In the genomic region with DNA sequence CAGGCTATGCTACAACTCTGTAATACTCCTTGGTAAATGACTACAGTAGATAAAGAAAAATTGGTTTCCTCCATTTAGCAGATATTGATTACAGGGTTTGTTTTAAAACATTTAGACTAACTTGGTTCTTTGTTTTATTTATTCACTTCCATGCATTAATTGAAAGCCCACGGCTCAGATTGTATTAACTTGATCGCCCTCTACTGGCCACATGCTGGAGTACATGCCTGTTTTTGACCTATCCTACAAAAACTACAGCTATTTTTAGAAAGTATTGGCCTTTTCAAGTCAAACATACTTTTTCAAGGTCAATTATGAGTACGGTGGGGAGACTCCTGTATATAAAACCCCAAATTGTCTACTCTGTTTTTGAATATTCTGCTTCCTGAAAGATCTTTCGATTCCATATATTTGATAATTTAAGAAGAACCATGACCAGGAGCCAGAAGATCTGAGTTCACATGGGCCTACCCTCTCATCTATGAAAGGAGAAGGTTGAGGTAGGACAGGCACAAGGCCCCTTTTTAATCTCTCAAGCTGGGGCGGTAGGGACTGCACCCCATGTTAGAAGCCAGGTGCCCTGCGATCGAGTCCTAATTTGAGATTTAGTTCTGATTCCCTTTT, we compare ENCODE assay signal across 1 cellular context.
TF ChIP-seq lines count a peak whose summit lies in the region.

No MANE protein-coding gene starts in this region.

TF ChIP-seq in IMR-90, 13 proteins besides CTCF, POLR2A, EP300 and RAD21 (continued from another document):
- TF ChIP-seq ELK1 (IDR thresholded peaks at IDR 0.05; ENCODE audit: borderline replicate concordance, low read depth, low read length) (no peak), BHLHE40 (IDR thresholded peaks at IDR 0.05; ENCODE audit: low read depth, low read length) (no peak)
